Comparison of ENCODE assay signal across 12 cellular contexts in genomic region chr6:16019462-16019861, GRCh38.
A peak's percentile ranks its signal among the peaks of the same experiment; 100 is the strongest.
DNase-seq lines count a peak whose midpoint lies in the region; ATAC-seq lines count a peak whose summit lies in the region.
"Had no signal": no experiment of that assay in that cellular context is flagged by ENCODE, and none has a peak within 500 bp of the region (broad histone marks: within the 10 kb centered on the region; RNA-seq: fewer than 3 reads in every experiment).

No MANE protein-coding gene starts in this region.

- H3K4me1 ChIP-seq in neuronal stem cell (ENCODE audit: control insufficient read depth in 2 of 2, insufficient read depth in 1 of 2, low read depth in 1 of 2, low read length in 2 of 2): peaks cover 0 to 1% of the 10 kb centered on the region in 2 donors
- H3K4me1 ChIP-seq: BLaER1 treated with 17β-estradiol and CSF1 and Interleukin-3, amounts not matched to agents 10 nM and 100 nM had no signal

- peak overlapping the region; percentile 44 for H3K23ac ChIP-seq in neuronal stem cell (ENCODE audit: low read depth, low read length, poor library complexity)

- no peak overlapping the region for H2AK5ac ChIP-seq in neuronal stem cell (ENCODE audit: low read depth, low read length)

- no peaks in the 10 kb centered on the region for H3K79me1 ChIP-seq in neuronal stem cell (ENCODE audit: low read depth, low read length)

- H3K18ac ChIP-seq in neuronal stem cell (ENCODE audit: low read length): peak overlapping the region; percentile 80

- peak; percentile 10 to 60 for DNase-seq in NCI-H524 (lab: John Stamatoyannopoulos, UW)
- DNase-seq in NCI-H524 treated with DMSO at 0.1 percent for 48 hours (lab: John Stamatoyannopoulos, UW): no peak
- peak; percentile 41 for DNase-seq in NCI-H69 (lab: John Stamatoyannopoulos, UW)
- DNase-seq in neuronal stem cell (ENCODE audit: low spot score): no peak
- DNase-seq in DMS79 (lab: John Stamatoyannopoulos, UW): no peak
- DNase-seq in posterior cingulate gyrus: no peak
- DNase-seq: ACHN; CD4-positive, CD25-positive, alpha-beta regulatory T cell; DMS79 treated with DMSO at 0.1 percent for 48 hours; EL had no signal

- no peak overlapping the region for H3K4ac ChIP-seq in neuronal stem cell (ENCODE audit: low read length)

- H3K4me3 ChIP-seq in neuronal stem cell (ENCODE audit: low read length in 2 of 2): peak overlapping the region in 1 of 2 donors; percentile 55
- H3K4me3 ChIP-seq: BLaER1 treated with 17β-estradiol and CSF1 and Interleukin-3, amounts not matched to agents 10 nM and 100 nM had no signal

- H4K91ac ChIP-seq in neuronal stem cell (ENCODE audit: low read depth, low read length, poor library complexity): no peak overlapping the region

- WGBS in neuronal stem cell (ENCODE audit: extremely low coverage in 2 of 2, insufficient read length in 2 of 2, insufficient replicate concordance in 1 of 2), 2 donors: no CpG with 5 or more reads among the region's 3 CpGs

- H2BK15ac ChIP-seq in neuronal stem cell (ENCODE audit: low read length): no peak overlapping the region

- H3K4me2 ChIP-seq in neuronal stem cell (ENCODE audit: insufficient read depth, low read length, poor library complexity, severe bottlenecking): no peak overlapping the region
- H3K4me2 ChIP-seq: BLaER1 treated with 17β-estradiol and CSF1 and Interleukin-3, amounts not matched to agents 10 nM and 100 nM had no signal

- ATAC-seq in HG02642 (IDR thresholded peaks at IDR 0.05; ENCODE audit: poor library complexity, unreplicated experiment): no peak

- no peak overlapping the region for H2BK120ac ChIP-seq in neuronal stem cell (ENCODE audit: low read depth, low read length)

- no peaks in the 10 kb centered on the region for H3K36me3 ChIP-seq in neuronal stem cell (replicated peaks in 1 of 2; ENCODE audit: control insufficient read depth in 2 of 2, insufficient read depth in 2 of 2, low read length in 2 of 2)
- H3K36me3 ChIP-seq: BLaER1 treated with 17β-estradiol and CSF1 and Interleukin-3, amounts not matched to agents 10 nM and 100 nM had no signal

- no peak overlapping the region for H3K27ac ChIP-seq in neuronal stem cell (replicated peaks; ENCODE audit: low read length)
- H3K27ac ChIP-seq: BLaER1 treated with 17β-estradiol and CSF1 and Interleukin-3, amounts not matched to agents 10 nM and 100 nM had no signal

- H2BK5ac ChIP-seq in neuronal stem cell (ENCODE audit: low read length): no peak overlapping the region

- H2BK12ac ChIP-seq in neuronal stem cell (ENCODE audit: low read length): no peak overlapping the region

- no peak overlapping the region for H2AFZ ChIP-seq in neuronal stem cell (ENCODE audit: low read length)

- H3K14ac ChIP-seq in neuronal stem cell (ENCODE audit: low read length): peak overlapping the region; percentile 98

- H3K27me3 ChIP-seq in neuronal stem cell (ENCODE audit: control insufficient read depth in 3 of 3, insufficient read depth in 3 of 3, low read depth in 1 of 3, low read length in 3 of 3): no peaks in the 10 kb centered on the region
- H3K27me3 ChIP-seq: BLaER1 treated with 17β-estradiol and CSF1 and Interleukin-3, amounts not matched to agents 10 nM and 100 nM had no signal

- intact Hi-C loops in posterior cingulate gyrus (cut with DNase I): no loop called here

- H4K8ac ChIP-seq in neuronal stem cell (ENCODE audit: low read depth, low read length): peak overlapping the region; percentile 98

- peaks cover 0 to 2% of the 10 kb centered on the region in 2 donors for H3K9me3 ChIP-seq in neuronal stem cell (replicated peaks in 1 of 2; ENCODE audit: control insufficient read depth in 2 of 2, insufficient read depth in 1 of 2, low read depth in 1 of 2, low read length in 2 of 2)

- peak overlapping the region; percentile 78 for H3K9ac ChIP-seq in neuronal stem cell (ENCODE audit: low read depth, low read length, poor library complexity)
- H3K9ac ChIP-seq: BLaER1 treated with 17β-estradiol and CSF1 and Interleukin-3, amounts not matched to agents 10 nM and 100 nM had no signal

Comparison
In these comparisons a context has a peak if more than half of its experiments do, and no peak if none do; other contexts are left out.
1. DNase-seq: peak in NCI-H524 (2 of 2) and NCI-H69 (single experiment); none in NCI-H524 treated with DMSO at 0.1 percent for 48 hours (single experiment), neuronal stem cell (single experiment), DMS79 (single experiment) and posterior cingulate gyrus (0 of 10).